Comparison of ENCODE assay signal across 2 cellular contexts in genomic region chr10:25191162-25191895, GRCh38.
TF ChIP-seq lines count a peak whose summit lies in the region.

No MANE protein-coding gene starts in this region.

TF ChIP-seq in HepG2, 621 proteins besides CTCF, POLR2A, EP300 and RAD21:
- TF ChIP-seq MAFK (conservative IDR thresholded peaks at IDR 0.05 in 1 of 2, IDR thresholded peaks at IDR 0.05 in 1 of 2; ENCODE audit: low read length in 2 of 2) (peak; percentile 98 to 99), KLF15 (CRISPR knock-in tag; IDR thresholded peaks at IDR 0.05; ENCODE audit: borderline replicate concordance) (no peak), NFE2L2 (IDR thresholded peaks at IDR 0.05; ENCODE audit: low read length) (peak; percentile 39; the same call in 1 of the 2 replicates), MAFF (IDR thresholded peaks at IDR 0.05; ENCODE audit: low read depth, low read length) (peak; percentile 99)

TF ChIP-seq in K562, 482 proteins besides CTCF, POLR2A, EP300 and RAD21:
- TF ChIP-seq MLLT1 (IDR thresholded peaks at IDR 0.05) (no peak), CEBPZ (IDR thresholded peaks at IDR 0.05; ENCODE audit: borderline replicate concordance, low read depth, low read length) (no peak), MAFG (tag; conservative IDR thresholded peaks at IDR 0.05) (peak; percentile 97), RBM17 (IDR thresholded peaks at IDR 0.05; ENCODE audit: borderline replicate concordance, low read depth, low read length) (no peak), ZC3H11A (IDR thresholded peaks at IDR 0.05; ENCODE audit: low read depth, low read length) (no peak), RBM25 (IDR thresholded peaks at IDR 0.05; ENCODE audit: low read depth, low read length, severe bottlenecking) (no peak), NFE2L1 (tag; IDR thresholded peaks at IDR 0.05; ENCODE audit: borderline replicate concordance, low read depth) (peak; percentile 23; the same call in 1 of the 2 replicates), ARID2 (IDR thresholded peaks at IDR 0.05) (no peak), MYBL2 (IDR thresholded peaks at IDR 0.05; ENCODE audit: low read depth) (no peak), MYBL2 (CRISPR knock-in tag; IDR thresholded peaks at IDR 0.05; ENCODE audit: borderline replicate concordance) (no peak), TAF1 (IDR thresholded peaks at IDR 0.05; ENCODE audit: control insufficient read depth, extremely low read depth, insufficient read depth, low read length, severe bottlenecking) (no peak), MGA (IDR thresholded peaks at IDR 0.05) (no peak), SAFB2 (IDR thresholded peaks at IDR 0.05; ENCODE audit: borderline replicate concordance, low read depth, low read length, severe bottlenecking) (no peak), NFE2 (IDR thresholded peaks at IDR 0.05; ENCODE audit: low read depth) (peak; percentile 41; the same call in 1 of the 2 replicates), TSC22D4 (tag; IDR thresholded peaks at IDR 0.05) (no peak), ZEB2 (IDR thresholded peaks at IDR 0.05) (no peak), MAFK (IDR thresholded peaks at IDR 0.05; ENCODE audit: low read length) (peak; percentile 99), MAFF (IDR thresholded peaks at IDR 0.05; ENCODE audit: low read length) (peak; percentile 98), SNRNP70 (optimal IDR thresholded peaks at IDR 0.05; ENCODE audit: low read depth, low read length) (no peak), HMBOX1 (IDR thresholded peaks at IDR 0.05) (no peak), ZBTB1 (CRISPR knock-in tag; IDR thresholded peaks at IDR 0.05; ENCODE audit: borderline replicate concordance, low read depth) (no peak), ATF3 (IDR thresholded peaks at IDR 0.05) (no peak), ATF3 (CRISPR knock-in tag; conservative IDR thresholded peaks at IDR 0.05) (no peak), LEF1 (IDR thresholded peaks at IDR 0.05) (no peak), NR4A1 (CRISPR knock-in tag; IDR thresholded peaks at IDR 0.05) (no peak), NR4A1 (tag; IDR thresholded peaks at IDR 0.05) (no peak), ZNF551 (CRISPR knock-in tag; IDR thresholded peaks at IDR 0.05) (no peak), LCOR (CRISPR knock-in tag; IDR thresholded peaks at IDR 0.05) (no peak), CHCHD3 (CRISPR knock-in tag; IDR thresholded peaks at IDR 0.05) (no peak), C11orf30 (IDR thresholded peaks at IDR 0.05; ENCODE audit: low read depth) (peak; percentile 91), ZNF316 (IDR thresholded peaks at IDR 0.05) (peak; percentile 96), NFIC (IDR thresholded peaks at IDR 0.05) (no peak), BACH1 (tag; IDR thresholded peaks at IDR 0.05) (peak; percentile 48; the same call in 1 of the 2 replicates)
